4 cellular contexts compared by ENCODE assay signal in the genomic region with DNA sequence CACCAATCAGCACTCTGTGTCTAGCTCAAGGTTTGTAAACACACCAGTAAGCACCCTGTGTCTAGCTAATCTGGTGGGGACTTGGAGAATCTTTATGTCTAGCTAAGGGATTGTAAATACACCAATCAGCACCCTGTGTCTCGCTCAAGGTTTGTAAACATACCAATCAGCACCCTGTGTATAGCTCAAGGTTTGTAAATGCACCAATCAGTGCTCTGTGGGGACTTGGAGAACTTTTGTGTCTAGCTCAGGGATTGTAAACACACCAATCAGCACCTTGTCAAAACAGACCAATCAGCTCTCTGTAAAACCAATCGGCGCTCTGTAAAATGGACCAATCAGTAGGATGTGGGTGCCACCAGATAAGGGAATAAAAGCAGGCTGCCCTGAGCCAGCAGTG.
A peak's percentile ranks its signal among the peaks of the same experiment; 100 is the strongest.
TF ChIP-seq lines count a peak whose summit lies in the region.

No MANE protein-coding gene starts in this region.

TF ChIP-seq in HCT116, 20 proteins besides CTCF, POLR2A, EP300 and RAD21:
- peak; percentile 21; the same call in 1 of the 2 replicates for TF ChIP-seq SP1 (IDR thresholded peaks at IDR 0.05; ENCODE audit: low read depth)

TF ChIP-seq in WTC11, 78 proteins besides CTCF, POLR2A, EP300 and RAD21:
- TF ChIP-seq NFYB (CRISPR knock-in tag; conservative IDR thresholded peaks at IDR 0.05; ENCODE audit: low read depth) = peak; percentile 44

TF ChIP-seq in K562, 482 proteins besides CTCF, POLR2A, EP300 and RAD21:
- peak; percentile 73 for TF ChIP-seq NFYB (IDR thresholded peaks at IDR 0.05; ENCODE audit: extremely low read depth, insufficient read length)
- peak; percentile 34 for TF ChIP-seq TBP (optimal IDR thresholded peaks at IDR 0.05; ENCODE audit: low read depth, low read length)
- TF ChIP-seq FOS (IDR thresholded peaks at IDR 0.05; ENCODE audit: extremely low read depth, insufficient read length) = peak; percentile 36

TF ChIP-seq in HepG2, 621 proteins besides CTCF, POLR2A, EP300 and RAD21:
- TF ChIP-seq NFYC (CRISPR knock-in tag; IDR thresholded peaks at IDR 0.05) (peak; percentile 47), NFYB (CRISPR knock-in tag; IDR thresholded peaks at IDR 0.05) (peak; percentile 65)
